ENCODE assay signal across 9 cellular contexts in genomic region chr15:41944313-41944940, GRCh38. TPM values are rescaled to one million over a fixed set of nuclear protein-coding genes. Genes with fewer than 3 reads are reported as not detected.
DNase-seq lines count a peak whose midpoint lies in the region; ATAC-seq, FAIRE-seq and TF ChIP-seq lines count a peak whose summit lies in the region.
"Had no signal": no experiment of that assay in that cellular context is flagged by ENCODE, and none has a peak within 500 bp of the region (broad histone marks: within the 10 kb centered on the region; RNA-seq: fewer than 3 reads in every experiment).

No MANE protein-coding gene starts in this region.

- intact Hi-C loops in natural killer cell (cut with micrococcal nuclease): no loop called here

- no peak overlapping the region for H3K27ac Mint-ChIP-seq in natural killer cell

- no peaks in the 10 kb centered on the region for H3K27me3 Mint-ChIP-seq in natural killer cell (ENCODE audit: low read depth in 2 of 2)

- H3K9me3 ChIP-seq in tibial nerve: no peaks in the 10 kb centered on the region

- no peaks in the 10 kb centered on the region for H3K27me3 ChIP-seq in bronchial epithelial cell (ENCODE audit: control insufficient read depth, insufficient read depth, low read length)
- no peaks in the 10 kb centered on the region for H3K27me3 ChIP-seq in tibial nerve

- H3K4me1 Mint-ChIP-seq in natural killer cell: peaks cover 0 to 11% of the 10 kb centered on the region in 2 donors

- no peak for ATAC-seq in natural killer cell

- H3K36me3 ChIP-seq in bronchial epithelial cell (ENCODE audit: control insufficient read depth, insufficient read depth, low read length) (peaks cover 14% of the 10 kb centered on the region), tibial nerve (peaks cover 0 to 22% (median 0%) of the 10 kb centered on the region in 3 donors)

- no peak for TF ChIP-seq CTCF in bronchial epithelial cell (IDR thresholded peaks at IDR 0.05; ENCODE audit: insufficient read depth, low read length, severe bottlenecking)
- no peak for TF ChIP-seq CTCF in tibial nerve (IDR thresholded peaks at IDR 0.05)
- TF ChIP-seq CTCF in natural killer cell (IDR thresholded peaks at IDR 0.05): no peak

- peak; percentile 68 for FAIRE-seq in bronchial epithelial cell (lab: Jason Lieb, UNC)

- TF ChIP-seq EP300 in tibial nerve (IDR thresholded peaks at IDR 0.05): peak in 1 of 2 donors; percentile 57

- peak overlapping the region; percentile 23 to 70 (median 56) for H3K27ac ChIP-seq in tibial nerve

- H3K4me3 Mint-ChIP-seq in natural killer cell: no peak overlapping the region

- no peaks in the 10 kb centered on the region for H3K9me3 Mint-ChIP-seq in natural killer cell

- no peak for TF ChIP-seq POLR2A in tibial nerve (IDR thresholded peaks at IDR 0.05)

- H3K36me3 Mint-ChIP-seq in natural killer cell: no peaks in the 10 kb centered on the region

- peak; percentile 50 for DNase-seq in HT-29 (ENCODE audit: low spot score)
- DNase-seq in bronchial epithelial cell (ENCODE audit: low read depth): peak; percentile 71
- DNase-seq in left kidney (ENCODE audit: low read depth, low spot score): peak; percentile 65
- DNase-seq in tibial nerve (ENCODE audit: low spot score in 2 of 2): no peak
- no peak for DNase-seq in ecto neural progenitor cell (ENCODE audit: low spot score)
- no peak for DNase-seq in activated T-cell treated with anti-CD3 and anti-CD28 coated beads, Interleukin-2, amount 50 U/mL, for 48 hours
- DNase-seq in NK-92 (lab: John Stamatoyannopoulos, UW; ENCODE audit: unreplicated experiment): no peak
- DNase-seq in natural killer cell: no peak
- DNase-seq: MV-4-11 had no signal

- WGBS in tibial nerve, 2 donors: 25% methylated on average over 8 of the region's 8 CpGs

- H3K4me3 ChIP-seq in bronchial epithelial cell (ENCODE audit: low read depth, low read length) (no peak overlapping the region), tibial nerve (no peak overlapping the region)

- peaks cover 0 to 33% (median 12%) of the 10 kb centered on the region in 4 donors for H3K4me1 ChIP-seq in tibial nerve

RNA-seq across cellular contexts. Expression of gene EHD4, which starts 27.9 kb away (rescaled TPM):
- total RNA-seq in HT-29 (2014; rRNA removed; shearing (Covaris generic)): 54.2 and 60.6 TPM in 2 replicates
- total RNA-seq in bronchial epithelial cell: 21.1 and 28.3 TPM in 2 replicates
- 10 to 100 TPM; 13.2 to 31.5 (median 22.0) TPM for total RNA-seq in tibial nerve
- 10 to 100 TPM; 28.4 to 34.6 (median 31.7) TPM for total RNA-seq in natural killer cell

RNA-seq across cellular contexts. Expression of gene SPTBN5, which starts 50.6 kb away (rescaled TPM):
- 1.6 and 2.0 TPM in 2 replicates for total RNA-seq in HT-29 (2014; rRNA removed; shearing (Covaris generic))
- total RNA-seq in bronchial epithelial cell (0.51 and 0.53 TPM in 2 replicates), tibial nerve (10 to 100 TPM; 16.5 to 34.5 (median 19.9) TPM), natural killer cell (1 to 10 TPM; 4.1 to 6.0 (median 5.2) TPM)

Comparison
In these comparisons a context has a peak if more than half of its experiments do, and no peak if none do; other contexts are left out.
1. DNase-seq: peak in HT-29 (single experiment), bronchial epithelial cell (single experiment) and left kidney (single experiment); none in tibial nerve (0 of 2), ecto neural progenitor cell (single experiment), activated T-cell treated with anti-CD3 and anti-CD28 coated beads, Interleukin-2, amount 50 U/mL, for 48 hours (0 of 2), NK-92 (single experiment) and natural killer cell (single experiment).